Comparison of ENCODE assay signal across 8 cellular contexts in genomic region chr20:32893878-32894483, GRCh38. TPM values are rescaled to one million over a fixed set of nuclear protein-coding genes. Genes with fewer than 3 reads are reported as not detected.
A peak's percentile ranks its signal among the peaks of the same experiment; 100 is the strongest.
DNase-seq lines count a peak whose midpoint lies in the region; ATAC-seq, FAIRE-seq and TF ChIP-seq lines count a peak whose summit lies in the region.

No MANE protein-coding gene starts in this region.

- H3K4me1 ChIP-seq in A549 (no peaks in the 10 kb centered on the region), foreskin keratinocyte (no peaks in the 10 kb centered on the region)

- peaks cover 13% of the 10 kb centered on the region for H3K27me3 ChIP-seq in foreskin keratinocyte

- POLR2A ChIA-PET in A549 (lab: Yijun Ruan, JAX): no interaction called here

- no peak overlapping the region for H3K27ac ChIP-seq in A549
- no peak overlapping the region for H3K27ac ChIP-seq in foreskin keratinocyte

- TF ChIP-seq EP300 in A549 (IDR thresholded peaks at IDR 0.05): no peak

- no peak for FAIRE-seq in A549 (lab: Jason Lieb, UNC)

- no peak for TF ChIP-seq POLR2A in A549 (IDR thresholded peaks at IDR 0.05; ENCODE audit: low read length)

- no peak overlapping the region for H3K4me3 ChIP-seq in A549

- 72% methylated on average over 6 of the region's 10 CpGs for WGBS in A549 (ENCODE audit: missing lambda C conversion rate)

- H3K4me2 ChIP-seq in A549: no peak overlapping the region

- CTCF ChIA-PET in A549 (lab: Yijun Ruan, JAX): interaction anchor here (0.6 to 3.2 kb wide), 13 partner anchors 8 to 406 kb away, joined by 3 to 23 read pairs (median 5); no protein-coding TSS in a partner anchor

- peak in 1 of 2 experiments; percentile 44; a peak in 2 of 5 replicates for TF ChIP-seq RAD21 in A549 (conservative IDR thresholded peaks at IDR 0.05 in 1 of 2, IDR thresholded peaks at IDR 0.05 in 1 of 2)

- peak; percentile 37; the same call in 2 of the 3 replicates for TF ChIP-seq CTCF in A549 (IDR thresholded peaks at IDR 0.05)
- peak; percentile 55 for TF ChIP-seq CTCF in foreskin keratinocyte (conservative IDR thresholded peaks at IDR 0.05)

- peak; percentile 41 to 57 for DNase-seq in A549 (ENCODE audit: low read depth in 1 of 2, low spot score in 1 of 2)
- peak; percentile 23 for DNase-seq in EH (ENCODE audit: low read depth)
- peak; percentile 24 for DNase-seq in OCI-M1 (lab: John Stamatoyannopoulos, UW)
- no peak for DNase-seq in foreskin keratinocyte
- no peak for DNase-seq in activated CD4-positive, CD25-positive, alpha-beta regulatory T cell (lab: John Stamatoyannopoulos, UW)
- DNase-seq in effector CD8-positive, alpha-beta T cell (lab: John Stamatoyannopoulos, UW): no peak

- peak; percentile 67 to 91; a peak in 5 of 6 replicates for ATAC-seq in A549
- peak; percentile 41 for ATAC-seq in foreskin keratinocyte
- no peak for ATAC-seq in GM21576 (IDR thresholded peaks at IDR 0.05; ENCODE audit: unreplicated experiment)
- no peak for ATAC-seq in HG03378 (IDR thresholded peaks at IDR 0.05; ENCODE audit: unreplicated experiment)

- no peaks in the 10 kb centered on the region for H3K9me3 ChIP-seq in A549

TF ChIP-seq in A549, 52 proteins besides CTCF, POLR2A, EP300 and RAD21:
- TF ChIP-seq MYC (IDR thresholded peaks at IDR 0.05; ENCODE audit: borderline replicate concordance, low read length) (no peak), GATA3 (IDR thresholded peaks at IDR 0.05; ENCODE audit: borderline replicate concordance) (no peak), EHMT2 (IDR thresholded peaks at IDR 0.05; ENCODE audit: low read depth) (no peak), NR3C1 (IDR thresholded peaks at IDR 0.05) (no peak), ZFP36 (IDR thresholded peaks at IDR 0.05; ENCODE audit: borderline replicate concordance, partially characterized antibody) (no peak)

RNA-seq across cellular contexts. Expression of gene EFCAB8, which starts 35.3 kb away (rescaled TPM):
- not detected in 2 replicates for polyA plus RNA-seq in A549 (2011; rRNA removed)
- polyA plus RNA-seq in A549 (2012; cell fraction: cytosol; rRNA removed): not detected in 2 replicates
- 0.01 and 0.02 TPM in 2 replicates for polyA plus RNA-seq in A549 (2012; cell fraction: nucleus; rRNA removed)
- polyA plus RNA-seq in A549 (2017; fragmentation: RNase III; extraction: RNeasy Plus Mini Kit Qiagen cat#74134 plus additional on column Dnase treatment): not detected in 3 replicates
- not detected in 2 replicates for polyA minus RNA-seq in A549 (2011; rRNA and poly(A)+ RNA removed)
- total RNA-seq in foreskin keratinocyte: not detected in 2 replicates
- 0.01 TPM in 1 of 2 replicates, not detected in the other for polyA plus RNA-seq in foreskin keratinocyte

Comparison
In these comparisons a context has a peak if more than half of its experiments do, and no peak if none do; other contexts are left out.
1. ATAC-seq: peak in A549 (2 of 2) and foreskin keratinocyte (single experiment); none in GM21576 (single experiment) and HG03378 (single experiment).
2. DNase-seq: peak in A549 (2 of 2), EH (single experiment) and OCI-M1 (single experiment); none in foreskin keratinocyte (0 of 2), activated CD4-positive, CD25-positive, alpha-beta regulatory T cell (0 of 4) and effector CD8-positive, alpha-beta T cell (single experiment).